ENCODE assay signal across 12 cellular contexts in genomic region chr19:48867119-48867921, GRCh38. TPM values are rescaled to one million over a fixed set of nuclear protein-coding genes. Genes with fewer than 3 reads are reported as not detected.
DNase-seq lines count a peak whose midpoint lies in the region; FAIRE-seq and TF ChIP-seq lines count a peak whose summit lies in the region.
"Had no signal": no experiment of that assay in that cellular context is flagged by ENCODE, and none has a peak within 500 bp of the region (broad histone marks: within the 10 kb centered on the region; RNA-seq: fewer than 3 reads in every experiment).

No MANE protein-coding gene starts in this region.

- no peaks in the 10 kb centered on the region for H3K27me3 ChIP-seq in adipocyte (replicated peaks; ENCODE audit: control insufficient read depth, insufficient read depth, low read length)
- no peaks in the 10 kb centered on the region for H3K27me3 ChIP-seq in hepatocyte
- no peaks in the 10 kb centered on the region for H3K27me3 ChIP-seq in sigmoid colon

- TF ChIP-seq POLR2A in sigmoid colon (IDR thresholded peaks at IDR 0.05), result no peak

- intact Hi-C loops in sigmoid colon (cut with DNase I), result no loop called here

- TF ChIP-seq EP300 in sigmoid colon (IDR thresholded peaks at IDR 0.05), result no peak

- H3K4me3 ChIP-seq in GM12865 (ENCODE audit: low read depth, low read length) (peak overlapping the region; percentile 31), adipocyte (ENCODE audit: low read length) (peak overlapping the region; percentile 84), hepatocyte (no peak overlapping the region), sigmoid colon (peak overlapping the region; percentile 15 to 48 (median 34))

- H4K20me1 ChIP-seq in hepatocyte (ENCODE audit: insufficient read depth, poor library complexity, severe bottlenecking), result no peaks in the 10 kb centered on the region

- H3K79me2 ChIP-seq in hepatocyte, result peaks cover 11% of the 10 kb centered on the region

- no peak for DNase-seq in GM12865 (ENCODE audit: low read depth)
- peak; percentile 46 for DNase-seq in adipocyte (ENCODE audit: low read depth)
- DNase-seq in hepatocyte (ENCODE audit: low spot score), result no peak
- no peak for DNase-seq in sigmoid colon
- DNase-seq in GM19239 (ENCODE audit: insufficient read length, low spot score), result no peak
- no peak for DNase-seq in NCI-H446 treated with DMSO at 0.1 percent for 48 hours (lab: John Stamatoyannopoulos, UW)
- no peak for DNase-seq in NCI-H345 treated with DMSO at 0.1 percent for 48 hours (lab: John Stamatoyannopoulos, UW; ENCODE audit: unreplicated experiment)
- no peak for DNase-seq in nucleus accumbens (lab: John Stamatoyannopoulos, UW)
- DNase-seq: amniotic stem cell; NCI-H2171 treated with DMSO at 0.1 percent for 48 hours; stimulated activated CD4-positive, alpha-beta T cell treated with anti-CD3 and anti-CD28 coated beads, Interleukin-4, amount 100 ng/mL, for 24 hours; WERI-Rb-1 had no signal

- no peak for FAIRE-seq in GM19239 (lab: Jason Lieb, UNC)

- H3K27ac ChIP-seq in hepatocyte, result peak overlapping the region; percentile 87
- peak overlapping the region; percentile 76 to 85 (median 82) for H3K27ac ChIP-seq in sigmoid colon

- H3K4me2 ChIP-seq in hepatocyte, result peak overlapping the region; percentile 77

- H2AFZ ChIP-seq in hepatocyte, result peak overlapping the region; percentile 69

- no peaks in the 10 kb centered on the region for H3K9me2 ChIP-seq in hepatocyte (replicated peaks; ENCODE audit: insufficient read depth)

- H3K9me3 ChIP-seq in adipocyte (ENCODE audit: control insufficient read depth, low read length) (no peaks in the 10 kb centered on the region), hepatocyte (ENCODE audit: low read depth) (no peaks in the 10 kb centered on the region), sigmoid colon (no peaks in the 10 kb centered on the region)

- 71% methylated on average over 16 of the region's 17 CpGs for WGBS in hepatocyte (ENCODE audit: low lambda C conversion rate, missing lambda C conversion rate)
- 24 to 66% methylated on average over 17 of the region's 17 CpGs for WGBS in sigmoid colon, 2 donors

- peaks cover 25% of the 10 kb centered on the region for H3K4me1 ChIP-seq in adipocyte (ENCODE audit: control insufficient read depth, insufficient read depth, low read length)
- peaks cover 28% of the 10 kb centered on the region for H3K4me1 ChIP-seq in hepatocyte (ENCODE audit: insufficient read depth)
- peaks cover 0 to 35% (median 26%) of the 10 kb centered on the region in 4 donors for H3K4me1 ChIP-seq in sigmoid colon

- peaks cover 13% of the 10 kb centered on the region for H3K36me3 ChIP-seq in adipocyte (ENCODE audit: control insufficient read depth, insufficient read depth, low read length, severe bottlenecking)
- no peaks in the 10 kb centered on the region for H3K36me3 ChIP-seq in hepatocyte (replicated peaks; ENCODE audit: insufficient read depth, low read depth)
- H3K36me3 ChIP-seq in sigmoid colon, result peaks cover 0 to 8% (median 0%) of the 10 kb centered on the region in 4 donors

- TF ChIP-seq CTCF in GM12865 (IDR thresholded peaks at IDR 0.05; ENCODE audit: insufficient read depth, low read depth, low read length, missing control alignments) (no peak), hepatocyte (IDR thresholded peaks at IDR 0.05; ENCODE audit: poor library complexity) (no peak), sigmoid colon (IDR thresholded peaks at IDR 0.05) (no peak)

- H3K9ac ChIP-seq in adipocyte (ENCODE audit: low read length), result peak overlapping the region; percentile 89

RNA-seq across cellular contexts. Expression of gene PLEKHA4, which starts 1.1 kb away (rescaled TPM):
- total RNA-seq in hepatocyte (7.3 and 8.3 TPM in 2 replicates), sigmoid colon (10 to 100 TPM; 13.8 to 44.7 (median 19.5) TPM)
- polyA plus RNA-seq in hepatocyte (15.1 and 25.8 TPM in 2 replicates), sigmoid colon (10 to 100 TPM; 18.0 to 28.2 (median 21.2) TPM)

RNA-seq across cellular contexts. Expression of gene PPP1R15A, which starts 4.9 kb away (rescaled TPM):
- total RNA-seq in hepatocyte (67.1 and 83.1 TPM in 2 replicates), sigmoid colon (10 to 100 TPM; 22.1 to 69.8 (median 31.2) TPM)
- polyA plus RNA-seq in hepatocyte (172 and 218 TPM in 2 replicates), sigmoid colon (10 to 100 TPM; 43.2 to 60.8 (median 55.9) TPM)

RNA-seq across cellular contexts. Expression of gene HSD17B14, which starts 31.0 kb away (rescaled TPM):
- total RNA-seq in hepatocyte (64.1 and 67.6 TPM in 2 replicates), sigmoid colon (10 to 100 TPM; 14.1 to 20.1 (median 18.3) TPM)
- polyA plus RNA-seq in hepatocyte (91.9 and 107 TPM in 2 replicates), sigmoid colon (10 to 100 TPM in 1 of 3 donors, 1 to 10 TPM in 2; 4.3 to 21.0 (median 4.9) TPM)

RNA-seq across cellular contexts. Expression of gene TULP2, which starts 31.2 kb away (rescaled TPM):
- total RNA-seq in hepatocyte (not detected in 2 replicates), sigmoid colon (1 to 10 TPM in 1 of 4 donors, under 1 TPM in 1, not detected in 2; 0.99 to 1.1 TPM)
- polyA plus RNA-seq in hepatocyte (not detected in 2 replicates), sigmoid colon (under 1 TPM in 1 of 3 donors, not detected in 2; 0.22 TPM)

RNA-seq across cellular contexts. Expression of gene NUCB1, which starts 32.8 kb away (rescaled TPM):
- total RNA-seq in hepatocyte (233 and 283 TPM in 2 replicates), sigmoid colon (100 to 1,000 TPM; 153 to 275 (median 176) TPM)
- polyA plus RNA-seq in hepatocyte (332 and 339 TPM in 2 replicates), sigmoid colon (100 to 1,000 TPM in 1 of 3 donors, 10 to 100 TPM in 2; 43.0 to 303 (median 66.7) TPM)
